ENCODE assay signal across 25 cellular contexts in the genomic region with DNA sequence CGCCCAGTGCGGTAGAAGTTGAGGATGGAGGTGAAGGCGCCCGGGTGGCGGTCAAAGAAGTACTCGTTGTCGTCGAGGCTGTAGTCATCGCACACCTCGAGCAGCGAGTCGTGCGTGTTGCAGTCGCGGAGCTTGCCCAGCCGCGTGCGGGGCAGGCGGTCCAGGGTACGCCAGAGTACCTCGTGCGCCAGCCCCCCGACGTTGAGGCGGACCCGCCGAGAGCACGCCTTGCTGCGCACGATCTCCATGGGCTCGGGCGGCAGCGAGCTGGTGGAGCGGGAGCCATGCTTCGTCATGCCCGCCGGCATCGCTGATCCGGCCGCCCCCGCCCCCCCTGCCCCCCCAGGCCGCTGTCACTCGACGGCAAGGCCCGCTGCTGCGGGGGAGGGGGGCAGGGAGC. TPM values are rescaled to one million over a fixed set of nuclear protein-coding genes. Genes with fewer than 3 reads are reported as not detected.
DNase-seq lines count a peak whose midpoint lies in the region; ATAC-seq and TF ChIP-seq lines count a peak whose summit lies in the region.
"Had no signal": no experiment of that assay in that cellular context is flagged by ENCODE, and none has a peak within 500 bp of the region (broad histone marks: within the 10 kb centered on the region; RNA-seq: fewer than 3 reads in every experiment).

No MANE protein-coding gene starts in this region.

- H3K4me1 Mint-ChIP-seq in T-helper 17 cell (peaks cover 9% of the 10 kb centered on the region), osteocyte (ENCODE audit: unreplicated experiment) (peaks cover 19% of the 10 kb centered on the region)

- H3K27ac Mint-ChIP-seq in T-helper 17 cell (no peak overlapping the region), osteocyte (ENCODE audit: unreplicated experiment) (no peak overlapping the region)
- H3K27ac Mint-ChIP-seq: activated B cell treated with CpG ODN at 0.5 μM for 24 hours; activated naive CD4-positive, alpha-beta T cell treated with anti-CD3 and anti-CD28 coated beads, Interleukin-2, amount 50 U/mL, for 24 hours; activated T-helper 17 cell treated with anti-CD3 and anti-CD28 coated beads, Interleukin-2, amount 50 U/mL, for 72 hours; endodermal cell had no signal

- peaks cover 12 to 77% (median 72%) of the 10 kb centered on the region in 4 donors for H3K4me1 ChIP-seq in esophagus muscularis mucosa
- peaks cover 0 to 33% (median 22%) of the 10 kb centered on the region in 4 donors for H3K4me1 ChIP-seq in tibial artery
- H3K4me1 ChIP-seq in Peyer's patch: peaks cover 0 to 21% (median 2%) of the 10 kb centered on the region in 4 donors
- no peaks in the 10 kb centered on the region for H3K4me1 ChIP-seq in osteoblast (ENCODE audit: insufficient read depth, low read length)

- intact Hi-C loops in esophagus muscularis mucosa (cut with DNase I) (loop anchor here (5.0 kb wide), 1 partner anchor 35 kb away; no protein-coding TSS in a partner anchor), tibial artery (cut with DNase I; ENCODE audit: low total_unique reads) (loop anchor here (5.0 kb wide), 2 partner anchors 50 to 100 kb away; no protein-coding TSS in a partner anchor)

- peaks cover 0 to 18% (median 0%) of the 10 kb centered on the region in 4 donors for H3K27me3 ChIP-seq in esophagus muscularis mucosa
- peaks cover 0 to 22% of the 10 kb centered on the region in 2 donors for H3K27me3 ChIP-seq in tibial artery
- peaks cover 0 to 23% of the 10 kb centered on the region in 2 donors for H3K27me3 ChIP-seq in Peyer's patch
- peaks cover 44% of the 10 kb centered on the region for H3K27me3 ChIP-seq in osteoblast (ENCODE audit: insufficient read depth, low read length)

- 71% methylated on average over 35 of the region's 46 CpGs for WGBS in esophagus muscularis mucosa

- H3K79me2 ChIP-seq in osteoblast (ENCODE audit: insufficient read depth, low read length): no peaks in the 10 kb centered on the region

- H3K4me2 ChIP-seq in osteoblast (ENCODE audit: insufficient read depth, low read length): no peak overlapping the region
- H3K4me2 ChIP-seq: smooth muscle cell had no signal

- H3K27ac ChIP-seq in esophagus muscularis mucosa (replicated peaks in 1 of 4) (peak overlapping the region; percentile 85 to 92 (median 88)), tibial artery (no peak overlapping the region), Peyer's patch (peak overlapping the region in 1 of 4 donors; percentile 31), osteoblast (ENCODE audit: low read depth, low read length) (no peak overlapping the region)
- H3K27ac ChIP-seq: cardiac muscle cell, left lung had no signal

- TF ChIP-seq POLR2A in esophagus muscularis mucosa (IDR thresholded peaks at IDR 0.05; ENCODE audit: low read depth): no peak
- TF ChIP-seq POLR2A in Peyer's patch (IDR thresholded peaks at IDR 0.05): no peak

- H2AFZ ChIP-seq in osteoblast (ENCODE audit: low read length): no peak overlapping the region

- DNase-seq in T-helper 17 cell (no peak), esophagus muscularis mucosa (ENCODE audit: extremely low spot score) (no peak), osteocyte (ENCODE audit: extremely low spot score, unreplicated experiment) (no peak), tibial artery (no peak), Peyer's patch (no peak), osteoblast (ENCODE audit: insufficient read length, low spot score, missing footprints) (no peak)
- DNase-seq: DMS 273 treated with DMSO at 0.1 percent for 48 hours; hippocampal formation; NCI-H1105 treated with DMSO at 0.1 percent for 48 hours; NCI-H1930; NCI-H524 treated with DMSO at 0.1 percent for 48 hours; NK-92 treated with Interleukin-12 subunit alpha and Interleukin-12 subunit beta, amount 100 ng/mL, for 24 hours; occipital lobe had no signal

- H3K36me3 Mint-ChIP-seq in T-helper 17 cell (ENCODE audit: low read depth) (peaks cover 2% of the 10 kb centered on the region), osteocyte (ENCODE audit: unreplicated experiment) (peaks cover 25% of the 10 kb centered on the region)
- H3K36me3 Mint-ChIP-seq: activated naive CD4-positive, alpha-beta T cell treated with anti-CD3 and anti-CD28 coated beads, Interleukin-2, amount 50 U/mL, for 24 hours; CD4-positive, alpha-beta memory T cell had no signal

- H3K27me3 Mint-ChIP-seq in T-helper 17 cell (peaks cover 69% of the 10 kb centered on the region), osteocyte (ENCODE audit: unreplicated experiment) (peaks cover 29% of the 10 kb centered on the region)

- H3K36me3 ChIP-seq in esophagus muscularis mucosa (peaks cover 0 to 9% (median 0%) of the 10 kb centered on the region in 4 donors), tibial artery (no peaks in the 10 kb centered on the region), Peyer's patch (no peaks in the 10 kb centered on the region), osteoblast (ENCODE audit: insufficient read depth, low read length) (no peaks in the 10 kb centered on the region)
- H3K36me3 ChIP-seq: cardiac muscle cell, left lung had no signal

- ATAC-seq in T-helper 17 cell: no peak
- no peak for ATAC-seq in SK-N-SH treated with all-trans-retinoic acid at 6 μM for 48 hours
- ATAC-seq: activated T-helper 17 cell treated with anti-CD3 and anti-CD28 coated beads, Interleukin-2, amount 50 U/mL, for 72 hours; PC-3 had no signal

- H3K9me3 Mint-ChIP-seq in osteocyte (ENCODE audit: unreplicated experiment): no peaks in the 10 kb centered on the region
- H3K9me3 Mint-ChIP-seq: activated B cell treated with CpG ODN at 0.5 μM for 24 hours; activated naive CD4-positive, alpha-beta T cell treated with anti-CD3 and anti-CD28 coated beads, Interleukin-2, amount 50 U/mL, for 24 hours; activated T-helper 17 cell treated with anti-CD3 and anti-CD28 coated beads, Interleukin-2, amount 50 U/mL, for 72 hours; endodermal cell had no signal

- TF ChIP-seq EP300 in esophagus muscularis mucosa (IDR thresholded peaks at IDR 0.05): no peak

- no peak for TF ChIP-seq CTCF in esophagus muscularis mucosa (IDR thresholded peaks at IDR 0.05)
- TF ChIP-seq CTCF in osteocyte (IDR thresholded peaks at IDR 0.05): no peak
- no peak for TF ChIP-seq CTCF in tibial artery (IDR thresholded peaks at IDR 0.05)
- no peak for TF ChIP-seq CTCF in Peyer's patch (IDR thresholded peaks at IDR 0.05)
- no peak for TF ChIP-seq CTCF in osteoblast (IDR thresholded peaks at IDR 0.05; ENCODE audit: extremely low read depth, low read depth, low read length)

- H3K4me3 Mint-ChIP-seq in T-helper 17 cell: peak overlapping the region; percentile 26
- H3K4me3 Mint-ChIP-seq in osteocyte (ENCODE audit: unreplicated experiment): peak overlapping the region; percentile 27
- H3K4me3 Mint-ChIP-seq: activated B cell treated with CpG ODN at 0.5 μM for 24 hours; activated T-helper 17 cell treated with anti-CD3 and anti-CD28 coated beads, Interleukin-2, amount 50 U/mL, for 72 hours had no signal

- H3K4me3 ChIP-seq in esophagus muscularis mucosa (peak overlapping the region; percentile 71 to 77 (median 73)), tibial artery (peak overlapping the region; percentile 51 to 61), Peyer's patch (peak overlapping the region in 2 of 4 donors; percentile 1 to 45), osteoblast (ENCODE audit: insufficient read depth, low read length) (no peak overlapping the region)
- H3K4me3 ChIP-seq: cardiac muscle cell, K562, left lung, smooth muscle cell had no signal

- no peaks in the 10 kb centered on the region for H4K20me1 ChIP-seq in osteoblast (ENCODE audit: insufficient read depth, low read length)

- H3K9me3 ChIP-seq in T-helper 17 cell (ENCODE audit: control insufficient read depth, low read length, poor library complexity, severe bottlenecking): no peaks in the 10 kb centered on the region
- no peaks in the 10 kb centered on the region for H3K9me3 ChIP-seq in esophagus muscularis mucosa
- H3K9me3 ChIP-seq in tibial artery: no peaks in the 10 kb centered on the region
- H3K9me3 ChIP-seq in Peyer's patch: peaks cover 0 to 4% (median 0%) of the 10 kb centered on the region in 4 donors
- H3K9me3 ChIP-seq in osteoblast (ENCODE audit: low read depth, low read length): no peaks in the 10 kb centered on the region
- H3K9me3 ChIP-seq: left lung had no signal

TF ChIP-seq in SK-N-SH treated with all-trans-retinoic acid at 6 μM for 48 hours, 23 proteins besides CTCF, POLR2A, EP300 and RAD21:
- TF ChIP-seq ZFP30 (CRISPR knock-in tag; IDR thresholded peaks at IDR 0.05) (no peak), OSR1 (CRISPR knock-in tag; IDR thresholded peaks at IDR 0.05) (no peak), ISL1 (CRISPR knock-in tag; IDR thresholded peaks at IDR 0.05) (no peak), RARB (CRISPR knock-in tag; IDR thresholded peaks at IDR 0.05) (no peak), TOX (CRISPR knock-in tag; IDR thresholded peaks at IDR 0.05; ENCODE audit: borderline replicate concordance) (no peak)
TF ChIP-seq in SK-N-SH treated with all-trans-retinoic acid at 6 μM for 48 hours: peak in this region for 0.

RNA-seq across cellular contexts. Expression of gene KCNB1, which starts 0.3 kb away (rescaled TPM):
- total RNA-seq in T-helper 17 cell (under 1 TPM; 0.12 to 0.21 TPM), esophagus muscularis mucosa (10 to 100 TPM; 32.3 to 55.5 (median 51.9) TPM), osteocyte (21.3 and 24.6 TPM in 2 replicates), Peyer's patch (under 1 TPM; 0.35 to 0.85 (median 0.61) TPM), osteoblast (under 0.01 TPM in 2 replicates)
- total RNA-seq: activated B cell treated with CpG ODN at 0.5 μM for 24 hours; activated T-helper 17 cell treated with anti-CD3 and anti-CD28 coated beads, Interleukin-2, amount 50 U/mL, for 72 hours; CD4-positive, alpha-beta memory T cell; K562; M059J; smooth muscle cell had no signal

Comparison
In these comparisons a context has a peak if more than half of its experiments do, and no peak if none do; other contexts are left out.
1. H3K27ac ChIP-seq: peak in esophagus muscularis mucosa (4 of 4); none in tibial artery (0 of 2) and osteoblast (single experiment).
2. RNA of gene KCNB1, which starts 0.3 kb away (total RNA-seq): 32.3 to 55.5 TPM in esophagus muscularis mucosa and 21.3 to 24.6 TPM in osteocyte; 0.35 to 0.85 TPM in Peyer's patch, 0.12 to 0.21 TPM in T-helper 17 cell and under 0.01 TPM in osteoblast; every median in the first group is over 10 times any median in the second.